In the genomic region with DNA sequence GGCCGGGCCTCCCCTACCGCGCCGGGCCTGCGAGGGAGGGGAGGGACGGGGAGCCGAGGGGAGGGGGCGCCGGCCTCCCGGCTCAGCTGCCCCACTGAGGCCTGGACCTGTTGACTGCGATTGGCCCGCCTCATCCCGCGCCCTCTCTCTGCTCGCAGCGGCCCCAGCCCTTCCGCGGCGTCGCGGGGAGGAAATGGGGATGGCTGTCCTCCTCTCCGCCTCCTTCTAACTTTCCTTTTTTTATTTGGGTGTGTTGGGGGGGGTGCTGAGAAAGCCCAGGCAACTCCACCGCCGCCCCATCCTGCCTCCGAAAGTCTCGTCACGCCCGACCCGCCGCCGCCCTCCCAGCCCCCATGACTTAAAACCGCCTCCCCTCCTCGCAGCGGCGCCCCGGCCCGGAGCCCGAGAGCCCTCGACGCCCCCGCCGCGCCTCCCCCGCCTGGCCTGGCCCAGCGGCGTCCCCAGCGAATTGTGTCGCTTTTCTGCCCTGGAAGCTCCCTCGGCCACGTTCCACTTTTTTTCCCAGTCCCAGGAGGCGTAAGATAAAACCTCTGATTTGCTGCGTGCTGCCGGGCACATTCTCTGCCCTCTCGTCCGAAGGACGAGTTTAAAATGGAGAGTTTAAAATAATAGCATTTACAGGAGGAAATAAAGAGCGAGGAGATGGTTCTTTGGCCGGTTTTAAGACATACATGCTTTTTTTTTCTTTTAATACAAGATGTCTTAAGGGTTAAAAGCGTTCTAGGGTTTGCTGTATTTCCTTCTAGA, we compare ENCODE assay signal across 8 cellular contexts. TPM values are rescaled to one million over a fixed set of nuclear protein-coding genes. Genes with fewer than 3 reads are reported as not detected.
A peak's percentile ranks its signal among the peaks of the same experiment; 100 is the strongest.
DNase-seq lines count a peak whose midpoint lies in the region; ATAC-seq and TF ChIP-seq lines count a peak whose summit lies in the region.

No MANE protein-coding gene starts in this region.

- H3K4me1 ChIP-seq in uterus, result no peaks in the 10 kb centered on the region

- TF ChIP-seq CTCF in uterus (IDR thresholded peaks at IDR 0.05), result no peak

- peak overlapping the region; percentile 70 to 75 for H3K4me3 ChIP-seq in uterus

- in situ Hi-C loops in GM18951 (cut with MboI; ENCODE audit: low sequenced_read_pairs, unreplicated experiment), result no loop called here

- H3K9me3 ChIP-seq in uterus, result no peaks in the 10 kb centered on the region

- TF ChIP-seq POLR2A in GM18951 (IDR thresholded peaks at IDR 0.05; ENCODE audit: extremely low read depth, insufficient read depth, insufficient read length) (peak; percentile 41), uterus (IDR thresholded peaks at IDR 0.05) (no peak)

- no peaks in the 10 kb centered on the region for H3K27me3 ChIP-seq in uterus

- intact Hi-C loops in uterus (cut with DNase I; ENCODE audit: low total_unique reads), result loop anchor here (10.0 kb wide), 1 partner anchor 728 kb away; no protein-coding TSS in a partner anchor

- H3K36me3 ChIP-seq in uterus, result no peaks in the 10 kb centered on the region

- peak; percentile 67 for DNase-seq in AG08396 (ENCODE audit: low spot score)
- DNase-seq in RKO (ENCODE audit: low spot score), result peak; percentile 87
- DNase-seq in activated naive CD4-positive, alpha-beta T cell treated with anti-CD3 and anti-CD28 coated beads, Interleukin-2, amount 50 U/mL, for 16 hours, result peak; percentile 70
- peak; percentile 88 for DNase-seq in glomerular visceral epithelial cell (ENCODE audit: extremely low spot score)
- peak in 51 of 56 donors; percentile 42 to 93 (median 81) for DNase-seq in nucleus accumbens (lab: John Stamatoyannopoulos, UW)
- DNase-seq in uterus, result peak; percentile 83 to 84

- peak overlapping the region; percentile 99 to 100 for H3K27ac ChIP-seq in uterus

- peak; percentile 40 for ATAC-seq in HG03354 (IDR thresholded peaks at IDR 0.05; ENCODE audit: poor library complexity, severe bottlenecking, unreplicated experiment)

RNA-seq across cellular contexts. Expression of a gene that starts 0.9 kb away (rescaled TPM):
- total RNA-seq in uterus, result 1 to 10 TPM in 2 of 4 donors, under 1 TPM in 1, not detected in 1; 0.26 to 4.9 (median 1.6) TPM

RNA-seq across cellular contexts. Expression of a gene that starts 7.7 kb away (rescaled TPM):
- 10 to 100 TPM; 34.1 to 71.2 (median 59.8) TPM for total RNA-seq in uterus

Comparison
In these comparisons a context has a peak if more than half of its experiments do, and no peak if none do; other contexts are left out.
1. Peak in every context shown above with its lines: DNase-seq, ATAC-seq, H3K4me3 ChIP-seq and H3K27ac ChIP-seq.